7 cellular contexts compared by ENCODE assay signal in genomic region chr10:1420663-1421362, GRCh38.
DNase-seq lines count a peak whose midpoint lies in the region; ATAC-seq and TF ChIP-seq lines count a peak whose summit lies in the region.

No MANE protein-coding gene starts in this region.

- peaks cover 13% of the 10 kb centered on the region for H3K4me1 Mint-ChIP-seq in activated naive CD8-positive, alpha-beta T cell treated with anti-CD3 and anti-CD28 coated beads, Interleukin-2, amount 50 U/mL, for 24 hours

- POLR2A ChIA-PET in SK-N-SH (lab: Yijun Ruan, JAX): interaction anchor here (0.7 kb wide), 1 partner anchor 266 kb away, joined by 5 read pairs; no protein-coding TSS in a partner anchor

- TF ChIP-seq RAD21 in SK-N-SH (IDR thresholded peaks at IDR 0.05; ENCODE audit: low read length): peak; percentile 76

- H3K27ac ChIP-seq in SK-N-SH (ENCODE audit: low read depth in 2 of 2, low read length in 1 of 2): peak overlapping the region in 1 of 2 experiments; percentile 68; a peak in 2 of 4 replicates

- H3K4me1 ChIP-seq in SK-N-SH (ENCODE audit: control insufficient read depth in 1 of 2, insufficient read depth in 2 of 2, low read depth in 1 of 2, low read length in 1 of 2): peaks cover 0 to 5% of the 10 kb centered on the region in 2 experiments; a peak in 2 of 4 replicates

- H3K9me3 ChIP-seq in SK-N-SH: no peaks in the 10 kb centered on the region

- no peak for TF ChIP-seq EP300 in SK-N-SH (IDR thresholded peaks at IDR 0.05; ENCODE audit: borderline replicate concordance in 1 of 2, low read depth in 1 of 2, low read length in 1 of 2)

- H3K4me3 Mint-ChIP-seq in activated naive CD8-positive, alpha-beta T cell treated with anti-CD3 and anti-CD28 coated beads, Interleukin-2, amount 50 U/mL, for 24 hours: peak overlapping the region; percentile 37

- peaks cover 29% of the 10 kb centered on the region for H3K27me3 Mint-ChIP-seq in activated naive CD8-positive, alpha-beta T cell treated with anti-CD3 and anti-CD28 coated beads, Interleukin-2, amount 50 U/mL, for 24 hours

- no peaks in the 10 kb centered on the region for H3F3A ChIP-seq in SK-N-SH (replicated peaks; ENCODE audit: insufficient read depth)

- no peaks in the 10 kb centered on the region for H3K9me3 Mint-ChIP-seq in activated naive CD8-positive, alpha-beta T cell treated with anti-CD3 and anti-CD28 coated beads, Interleukin-2, amount 50 U/mL, for 24 hours

- no peak overlapping the region for H3K4me2 ChIP-seq in SK-N-SH

- H4K20me1 ChIP-seq in SK-N-SH (ENCODE audit: insufficient read depth): no peaks in the 10 kb centered on the region

- no peaks in the 10 kb centered on the region for H3K9me2 ChIP-seq in SK-N-SH

- no peak for TF ChIP-seq POLR2A in GM18505 (IDR thresholded peaks at IDR 0.05; ENCODE audit: borderline replicate concordance, extremely low read depth, insufficient read depth, insufficient read length)

- H3K79me2 ChIP-seq in SK-N-SH (ENCODE audit: insufficient read depth): no peaks in the 10 kb centered on the region

- H2AFZ ChIP-seq in SK-N-SH (ENCODE audit: low read depth): no peak overlapping the region

- CTCF ChIA-PET in SK-N-SH (lab: Yijun Ruan, JAX): interaction anchor here (0.6 to 5.8 kb wide), 40 partner anchors 9 to 1480 kb away, joined by 3 to 27 read pairs (median 3); no protein-coding TSS in a partner anchor

- ATAC-seq in GM18505 (IDR thresholded peaks at IDR 0.05; ENCODE audit: unreplicated experiment) (peak; percentile 88), HG02759 (IDR thresholded peaks at IDR 0.05; ENCODE audit: unreplicated experiment) (peak; percentile 93)
- peak; percentile 94 for ATAC-seq in activated naive CD8-positive, alpha-beta T cell treated with anti-CD3 and anti-CD28 coated beads, Interleukin-2, amount 50 U/mL, for 24 hours

- H3K36me3 ChIP-seq in SK-N-SH (replicated peaks in 1 of 2; ENCODE audit: control insufficient read depth in 1 of 2, insufficient read depth in 2 of 2, low read length in 1 of 2): no peaks in the 10 kb centered on the region

- no peak overlapping the region for H3K9ac ChIP-seq in SK-N-SH

- H3K4me3 ChIP-seq in SK-N-SH (ENCODE audit: low read depth in 2 of 2, low read length in 1 of 2): peak overlapping the region; percentile 36 to 53; a peak in 2 of 4 replicates

- H3K27ac Mint-ChIP-seq in activated naive CD8-positive, alpha-beta T cell treated with anti-CD3 and anti-CD28 coated beads, Interleukin-2, amount 50 U/mL, for 24 hours: no peak overlapping the region

- DNase-seq in NCI-H1092 (lab: John Stamatoyannopoulos, UW) (peak; percentile 98), SK-N-SH (peak; percentile 85), iPS-NIHi11 (ENCODE audit: low spot score) (peak; percentile 87)
- peak; percentile 75 for DNase-seq in activated naive CD8-positive, alpha-beta T cell treated with anti-CD3 and anti-CD28 coated beads, Interleukin-2, amount 50 U/mL, for 24 hours
- peak; percentile 21 to 58 (median 44) for DNase-seq in stimulated activated CD4-positive, alpha-beta T cell treated with anti-CD3 and anti-CD28 coated beads, Interleukin-1b, Interleukin-23, amount 100 ng/mL, for 24 hours (ENCODE audit: low read depth in 4 of 4, low spot score in 1 of 4)

- WGBS in SK-N-SH (ENCODE audit: low lambda C conversion rate): 9% methylated on average over 20 of the region's 25 CpGs

- TF ChIP-seq CTCF in SK-N-SH (IDR thresholded peaks at IDR 0.05): no peak

- H3K36me3 Mint-ChIP-seq in activated naive CD8-positive, alpha-beta T cell treated with anti-CD3 and anti-CD28 coated beads, Interleukin-2, amount 50 U/mL, for 24 hours (ENCODE audit: low read depth): no peaks in the 10 kb centered on the region

- H3K27me3 ChIP-seq in SK-N-SH (ENCODE audit: insufficient read depth): no peaks in the 10 kb centered on the region

TF ChIP-seq in SK-N-SH, 30 proteins besides CTCF, POLR2A, EP300 and RAD21:
- peak; percentile 61 for TF ChIP-seq GATA2 (CRISPR knock-in tag; IDR thresholded peaks at IDR 0.05)
- 0 out of 2 replicates have a peak, but pooled peaks have one; percentile 19 for TF ChIP-seq RCOR1 (IDR thresholded peaks at IDR 0.05; ENCODE audit: low read length)
- no peak for TF ChIP-seq GABPA (IDR thresholded peaks at IDR 0.05; ENCODE audit: low read depth)
- TF ChIP-seq MAX (IDR thresholded peaks at IDR 0.05; ENCODE audit: low read depth): no peak
- no peak for TF ChIP-seq TEAD4 (IDR thresholded peaks at IDR 0.05; ENCODE audit: borderline replicate concordance, insufficient read depth)
- TF ChIP-seq PBX3 (IDR thresholded peaks at IDR 0.05): no peak
- peak; percentile 40; the same call in 1 of the 2 replicates for TF ChIP-seq SMC3 (IDR thresholded peaks at IDR 0.05; ENCODE audit: low read depth, low read length)
- TF ChIP-seq YY1 (IDR thresholded peaks at IDR 0.05; ENCODE audit: low read depth): no peak
- no peak for TF ChIP-seq FOXJ3 (CRISPR knock-in tag; IDR thresholded peaks at IDR 0.05)

Comparison
In these comparisons a context has a peak if more than half of its experiments do, and no peak if none do; other contexts are left out.
1. DNase-seq: peak in every context shown above with its lines; median percentile 98 in NCI-H1092; 87 in iPS-NIHi11; 85 in SK-N-SH; 75 in activated naive CD8-positive, alpha-beta T cell treated with anti-CD3 and anti-CD28 coated beads, Interleukin-2, amount 50 U/mL, for 24 hours; 44 in stimulated activated CD4-positive, alpha-beta T cell treated with anti-CD3 and anti-CD28 coated beads, Interleukin-1b, Interleukin-23, amount 100 ng/mL, for 24 hours.